Comparison of ENCODE assay signal across 1 cellular context in genomic region chr1:41378999-41379740, GRCh38.
A peak's percentile ranks its signal among the peaks of the same experiment; 100 is the strongest.
TF ChIP-seq lines count a peak whose summit lies in the region.

No MANE protein-coding gene starts in this region.

TF ChIP-seq in HEK293, 187 proteins besides CTCF, POLR2A, EP300 and RAD21 (continued from another document):
- TF ChIP-seq ZBTB7A (tag by site-specific recombination; IDR thresholded peaks at IDR 0.05; ENCODE audit: low read depth) (no peak), ZNF426 (tag by site-specific recombination; IDR thresholded peaks at IDR 0.05) (no peak), ZBTB44 (tag by site-specific recombination; IDR thresholded peaks at IDR 0.05) (no peak), ZSCAN16 (tag by site-specific recombination; IDR thresholded peaks at IDR 0.05) (no peak), ZNF223 (tag by site-specific recombination; IDR thresholded peaks at IDR 0.05) (no peak), ZFP41 (tag by site-specific recombination; IDR thresholded peaks at IDR 0.05; ENCODE audit: borderline replicate concordance) (no peak), TCF7L2 (IDR thresholded peaks at IDR 0.05; ENCODE audit: borderline replicate concordance, low read depth, low read length) (no peak), ZBTB49 (tag by site-specific recombination; IDR thresholded peaks at IDR 0.05; ENCODE audit: low read depth) (no peak), ZNF791 (tag by site-specific recombination; IDR thresholded peaks at IDR 0.05) (no peak), ZNF707 (tag by site-specific recombination; IDR thresholded peaks at IDR 0.05) (no peak), GLIS2 (tag by site-specific recombination; IDR thresholded peaks at IDR 0.05) (peak; percentile 41), ZNF221 (tag by site-specific recombination; IDR thresholded peaks at IDR 0.05; ENCODE audit: borderline replicate concordance) (no peak), GFI1B (tag by site-specific recombination; IDR thresholded peaks at IDR 0.05) (no peak), PATZ1 (tag by site-specific recombination; IDR thresholded peaks at IDR 0.05) (0 out of 2 replicates have a peak, but pooled peaks have one; percentile 43), ZNF10 (tag by site-specific recombination; IDR thresholded peaks at IDR 0.05) (no peak), ZNF155 (tag by site-specific recombination; IDR thresholded peaks at IDR 0.05) (no peak), ZNF777 (tag by site-specific recombination; IDR thresholded peaks at IDR 0.05; ENCODE audit: borderline replicate concordance) (no peak), KLF7 (tag by site-specific recombination; IDR thresholded peaks at IDR 0.05; ENCODE audit: borderline replicate concordance) (no peak), SETDB1 (IDR thresholded peaks at IDR 0.05; ENCODE audit: insufficient read length, low read length) (no peak)
- TF ChIP-seq, protein P1, sequence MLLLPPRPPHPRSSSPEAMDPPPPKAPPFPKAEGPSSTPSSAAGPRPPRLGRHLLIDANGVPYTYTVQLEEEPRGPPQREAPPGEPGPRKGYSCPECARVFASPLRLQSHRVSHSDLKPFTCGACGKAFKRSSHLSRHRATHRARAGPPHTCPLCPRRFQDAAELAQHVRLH (tag by site-specific recombination; IDR thresholded peaks at IDR 0.05): 0 out of 2 replicates have a peak, but pooled peaks have one; percentile 37
- TF ChIP-seq, protein P2, sequence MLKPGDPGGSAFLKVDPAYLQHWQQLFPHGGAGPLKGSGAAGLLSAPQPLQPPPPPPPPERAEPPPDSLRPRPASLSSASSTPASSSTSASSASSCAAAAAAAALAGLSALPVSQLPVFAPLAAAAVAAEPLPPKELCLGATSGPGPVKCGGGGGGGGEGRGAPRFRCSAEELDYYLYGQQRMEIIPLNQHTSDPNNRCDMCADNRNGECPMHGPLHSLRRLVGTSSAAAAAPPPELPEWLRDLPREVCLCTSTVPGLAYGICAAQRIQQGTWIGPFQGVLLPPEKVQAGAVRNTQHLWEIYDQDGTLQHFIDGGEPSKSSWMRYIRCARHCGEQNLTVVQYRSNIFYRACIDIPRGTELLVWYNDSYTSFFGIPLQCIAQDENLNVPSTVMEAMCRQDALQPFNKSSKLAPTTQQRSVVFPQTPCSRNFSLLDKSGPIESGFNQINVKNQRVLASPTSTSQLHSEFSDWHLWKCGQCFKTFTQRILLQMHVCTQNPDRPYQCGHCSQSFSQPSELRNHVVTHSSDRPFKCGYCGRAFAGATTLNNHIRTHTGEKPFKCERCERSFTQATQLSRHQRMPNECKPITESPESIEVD (tag by site-specific recombination; IDR thresholded peaks at IDR 0.05): no peak
- TF ChIP-seq, protein P3, sequence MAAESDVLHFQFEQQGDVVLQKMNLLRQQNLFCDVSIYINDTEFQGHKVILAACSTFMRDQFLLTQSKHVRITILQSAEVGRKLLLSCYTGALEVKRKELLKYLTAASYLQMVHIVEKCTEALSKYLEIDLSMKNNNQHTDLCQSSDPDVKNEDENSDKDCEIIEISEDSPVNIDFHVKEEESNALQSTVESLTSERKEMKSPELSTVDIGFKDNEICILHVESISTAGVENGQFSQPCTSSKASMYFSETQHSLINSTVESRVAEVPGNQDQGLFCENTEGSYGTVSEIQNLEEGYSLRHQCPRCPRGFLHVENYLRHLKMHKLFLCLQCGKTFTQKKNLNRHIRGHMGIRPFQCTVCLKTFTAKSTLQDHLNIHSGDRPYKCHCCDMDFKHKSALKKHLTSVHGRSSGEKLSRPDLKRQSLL (tag by site-specific recombination; IDR thresholded peaks at IDR 0.05): no peak
